In genomic region chr9:109251080-109251775, GRCh38 we compare ENCODE assay signal across 1 cellular context.
TF ChIP-seq lines count a peak whose summit lies in the region.

No MANE protein-coding gene starts in this region.

TF ChIP-seq in HepG2, 621 proteins besides CTCF, POLR2A, EP300 and RAD21 (continued from another document and continues in another):
- TF ChIP-seq BATF2 (CRISPR knock-in tag; IDR thresholded peaks at IDR 0.05) (no peak), ARID5B (CRISPR knock-in tag; IDR thresholded peaks at IDR 0.05) (peak; percentile 94), ZNF879 (CRISPR knock-in tag; IDR thresholded peaks at IDR 0.05) (no peak), ZNF20 (CRISPR knock-in tag; IDR thresholded peaks at IDR 0.05) (no peak), DNMT3B (CRISPR knock-in tag; conservative IDR thresholded peaks at IDR 0.05) (no peak), ZNF468 (CRISPR knock-in tag; IDR thresholded peaks at IDR 0.05) (no peak), ZMAT3 (CRISPR knock-in tag; conservative IDR thresholded peaks at IDR 0.05) (0 out of 2 replicates have a peak, but pooled peaks have one; percentile 28), SOX13 (IDR thresholded peaks at IDR 0.05) (peak; percentile 84), SOX13 (CRISPR knock-in tag; conservative IDR thresholded peaks at IDR 0.05 in 1 of 2, IDR thresholded peaks at IDR 0.05 in 1 of 2) (peak in 1 of 2 experiments; percentile 98; a peak in 2 of 4 replicates), ZNF644 (CRISPR knock-in tag; IDR thresholded peaks at IDR 0.05; ENCODE audit: low read depth) (peak; percentile 44; the same call in 1 of the 2 replicates), CREM (IDR thresholded peaks at IDR 0.05) (peak; percentile 78), CREM (CRISPR knock-in tag; IDR thresholded peaks at IDR 0.05) (no peak), ZNF670 (CRISPR knock-in tag; IDR thresholded peaks at IDR 0.05; ENCODE audit: borderline replicate concordance) (peak; percentile 88), ZNF335 (CRISPR knock-in tag; IDR thresholded peaks at IDR 0.05) (0 out of 2 replicates have a peak, but pooled peaks have one; percentile 66), ZNF781 (CRISPR knock-in tag; IDR thresholded peaks at IDR 0.05; ENCODE audit: borderline replicate concordance, not compliant biosample characterization) (peak; percentile 18), HMG20B (CRISPR knock-in tag; conservative IDR thresholded peaks at IDR 0.05) (peak; percentile 27; the same call in 1 of the 2 replicates), ZKSCAN8 (CRISPR knock-in tag; IDR thresholded peaks at IDR 0.05; ENCODE audit: borderline replicate concordance) (peak; percentile 92), IRF2 (CRISPR knock-in tag; IDR thresholded peaks at IDR 0.05) (peak; percentile 69; the same call in 1 of the 2 replicates), ZBED4 (CRISPR knock-in tag; IDR thresholded peaks at IDR 0.05; ENCODE audit: borderline replicate concordance) (no peak), ZNF850 (CRISPR knock-in tag; conservative IDR thresholded peaks at IDR 0.05) (no peak), MAFG (CRISPR knock-in tag; IDR thresholded peaks at IDR 0.05) (no peak), ZNF414 (CRISPR knock-in tag; IDR thresholded peaks at IDR 0.05) (no peak), ATF4 (CRISPR knock-in tag; IDR thresholded peaks at IDR 0.05) (peak in 1 of 2 experiments; percentile 77; a peak in 2 of 4 replicates), ZNF329 (CRISPR knock-in tag; IDR thresholded peaks at IDR 0.05; ENCODE audit: low read depth) (0 out of 2 replicates have a peak, but pooled peaks have one; percentile 46), CBX1 (IDR thresholded peaks at IDR 0.05; ENCODE audit: low read depth) (no peak), ATAD3A (CRISPR knock-in tag; IDR thresholded peaks at IDR 0.05) (no peak), ERF (CRISPR knock-in tag; IDR thresholded peaks at IDR 0.05) (peak; percentile 42; the same call in 1 of the 2 replicates), ARID2 (CRISPR knock-in tag; IDR thresholded peaks at IDR 0.05; ENCODE audit: borderline replicate concordance) (no peak), ZNF646 (CRISPR knock-in tag; IDR thresholded peaks at IDR 0.05) (peak; percentile 48; the same call in 1 of the 2 replicates), MEF2D (CRISPR knock-in tag; IDR thresholded peaks at IDR 0.05) (peak; percentile 86), ZNF691 (CRISPR knock-in tag; IDR thresholded peaks at IDR 0.05; ENCODE audit: borderline replicate concordance, low read depth) (0 out of 2 replicates have a peak, but pooled peaks have one; percentile 54), ZNF598 (CRISPR knock-in tag; IDR thresholded peaks at IDR 0.05; ENCODE audit: borderline replicate concordance) (no peak), ZNF230 (CRISPR knock-in tag; IDR thresholded peaks at IDR 0.05) (0 out of 2 replicates have a peak, but pooled peaks have one; percentile 40), FOXJ3 (CRISPR knock-in tag; IDR thresholded peaks at IDR 0.05; ENCODE audit: borderline replicate concordance) (peak; percentile 82; the same call in 1 of the 2 replicates), ZNF18 (CRISPR knock-in tag; IDR thresholded peaks at IDR 0.05; ENCODE audit: insufficient replicate concordance) (peak; percentile 50)
